ENCODE assay signal across 19 cellular contexts in the genomic region with DNA sequence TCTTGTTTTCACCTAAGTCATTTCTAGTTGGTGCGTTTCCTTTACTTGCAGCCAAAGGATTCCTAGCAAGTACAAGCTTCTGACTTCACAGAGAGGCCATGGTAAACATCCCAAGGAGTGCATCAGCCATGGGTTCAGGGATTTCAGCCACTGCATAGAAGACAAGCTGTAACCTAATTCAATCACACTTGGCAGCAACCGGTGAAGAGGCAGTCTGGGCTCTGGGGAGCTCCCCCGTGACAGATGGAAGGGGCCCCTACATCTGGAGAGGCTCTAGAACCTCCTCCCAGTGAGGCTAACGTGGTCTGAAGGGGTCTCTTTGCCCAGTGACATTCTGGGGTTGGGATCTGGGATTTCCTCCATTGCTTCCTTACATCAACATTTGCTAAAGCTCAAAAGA. TPM values are rescaled to one million over a fixed set of nuclear protein-coding genes. Genes with fewer than 3 reads are reported as not detected.
DNase-seq lines count a peak whose midpoint lies in the region; ATAC-seq and TF ChIP-seq lines count a peak whose summit lies in the region.
"Had no signal": no experiment of that assay in that cellular context is flagged by ENCODE, and none has a peak within 500 bp of the region (broad histone marks: within the 10 kb centered on the region; RNA-seq: fewer than 3 reads in every experiment).

No MANE protein-coding gene starts in this region.

- H3K4me3 Mint-ChIP-seq in stimulated activated effector memory CD8-positive, alpha-beta T cell treated with anti-CD3 and anti-CD28 coated beads, Interleukin-12 subunit alpha, Interleukin-12 subunit beta, amount 100 ng/mL, for 72 hours = no peak overlapping the region
- H3K4me3 Mint-ChIP-seq: CD4-positive, alpha-beta T cell; HFFc6; IgD-negative memory B cell had no signal

- H3K4me3 ChIP-seq in RWPE2 (ENCODE audit: severe bottlenecking) = no peak overlapping the region
- H3K4me3 ChIP-seq in osteoblast (ENCODE audit: insufficient read depth, low read length) = no peak overlapping the region

- H3K27ac ChIP-seq in RWPE2 (ENCODE audit: poor library complexity, severe bottlenecking) (no peak overlapping the region), osteoblast (ENCODE audit: low read depth, low read length) (no peak overlapping the region)
- H3K27ac ChIP-seq: C4-2B had no signal

- H3K4me2 ChIP-seq in osteoblast (ENCODE audit: insufficient read depth, low read length) = no peak overlapping the region

- H3K27ac Mint-ChIP-seq in stimulated activated effector memory CD8-positive, alpha-beta T cell treated with anti-CD3 and anti-CD28 coated beads, Interleukin-12 subunit alpha, Interleukin-12 subunit beta, amount 100 ng/mL, for 72 hours = no peak overlapping the region
- H3K27ac Mint-ChIP-seq: CD4-positive, alpha-beta T cell; HFFc6; IgD-negative memory B cell had no signal

- TF ChIP-seq CTCF in RWPE2 (IDR thresholded peaks at IDR 0.05; ENCODE audit: poor library complexity, severe bottlenecking) (no peak), osteoblast (IDR thresholded peaks at IDR 0.05; ENCODE audit: extremely low read depth, low read depth, low read length) (no peak)

- H4K20me1 ChIP-seq in osteoblast (ENCODE audit: insufficient read depth, low read length) = no peaks in the 10 kb centered on the region

- no peaks in the 10 kb centered on the region for H3K79me2 ChIP-seq in osteoblast (ENCODE audit: insufficient read depth, low read length)

- H3K4me1 ChIP-seq in RWPE2 (ENCODE audit: insufficient read depth, poor library complexity, severe bottlenecking) (no peaks in the 10 kb centered on the region), osteoblast (ENCODE audit: insufficient read depth, low read length) (no peaks in the 10 kb centered on the region)
- H3K4me1 ChIP-seq: Caco-2 had no signal

- no peaks in the 10 kb centered on the region for H3K27me3 ChIP-seq in RWPE2 (ENCODE audit: insufficient read depth, poor library complexity, severe bottlenecking)
- peaks cover 3% of the 10 kb centered on the region for H3K27me3 ChIP-seq in osteoblast (ENCODE audit: insufficient read depth, low read length)

- H3K36me3 ChIP-seq in RWPE2 (ENCODE audit: low read depth) (no peaks in the 10 kb centered on the region), osteoblast (ENCODE audit: insufficient read depth, low read length) (no peaks in the 10 kb centered on the region)

- no peak overlapping the region for H2AFZ ChIP-seq in osteoblast (ENCODE audit: low read length)

- H3K9me3 ChIP-seq in RWPE2 (ENCODE audit: severe bottlenecking) (no peaks in the 10 kb centered on the region), osteoblast (ENCODE audit: low read depth, low read length) (no peaks in the 10 kb centered on the region)
- H3K9me3 ChIP-seq: Caco-2 had no signal

- H3K36me3 Mint-ChIP-seq in stimulated activated effector memory CD8-positive, alpha-beta T cell treated with anti-CD3 and anti-CD28 coated beads, Interleukin-12 subunit alpha, Interleukin-12 subunit beta, amount 100 ng/mL, for 72 hours = no peaks in the 10 kb centered on the region
- H3K36me3 Mint-ChIP-seq: IgD-negative memory B cell had no signal

- ATAC-seq in RWPE2 (ENCODE audit: low read depth) (no peak), HG03571 (IDR thresholded peaks at IDR 0.05; ENCODE audit: unreplicated experiment) (no peak), GM19397 (IDR thresholded peaks at IDR 0.05; ENCODE audit: unreplicated experiment) (no peak)
- no peak for ATAC-seq in stimulated activated effector memory CD8-positive, alpha-beta T cell treated with anti-CD3 and anti-CD28 coated beads, Interleukin-12 subunit alpha, Interleukin-12 subunit beta, amount 100 ng/mL, for 72 hours
- ATAC-seq: HCT116 had no signal

- H3K9me3 Mint-ChIP-seq in stimulated activated effector memory CD8-positive, alpha-beta T cell treated with anti-CD3 and anti-CD28 coated beads, Interleukin-12 subunit alpha, Interleukin-12 subunit beta, amount 100 ng/mL, for 72 hours = no peaks in the 10 kb centered on the region
- H3K9me3 Mint-ChIP-seq: CD4-positive, alpha-beta T cell; HFFc6; IgD-negative memory B cell had no signal

- H3K4me1 Mint-ChIP-seq in stimulated activated effector memory CD8-positive, alpha-beta T cell treated with anti-CD3 and anti-CD28 coated beads, Interleukin-12 subunit alpha, Interleukin-12 subunit beta, amount 100 ng/mL, for 72 hours = no peaks in the 10 kb centered on the region

- DNase-seq in AG20443 (ENCODE audit: low spot score) (peak; percentile 3), RWPE2 (ENCODE audit: low spot score) (peak; percentile 19), islet precursor cell (peak; percentile 19), osteoblast (ENCODE audit: insufficient read length, low spot score, missing footprints) (peak; percentile 51)
- no peak for DNase-seq in stimulated activated effector memory CD8-positive, alpha-beta T cell treated with anti-CD3 and anti-CD28 coated beads, Interleukin-12 subunit alpha, Interleukin-12 subunit beta, amount 100 ng/mL, for 72 hours (ENCODE audit: low spot score in 2 of 2)
- DNase-seq: ACHN, AML-193, Caco-2, DMS79 treated with DMSO at 0.1 percent for 48 hours, GF-D8, GOT3, H7, HFFc6 had no signal

RNA-seq across cellular contexts. Expression of gene SNRPA1, which starts 8.4 kb away (rescaled TPM):
- total RNA-seq in osteoblast = 7.1 and 9.8 TPM in 2 replicates

RNA-seq across cellular contexts. Expression of gene SELENOS, which starts 26.1 kb away (rescaled TPM):
- total RNA-seq in osteoblast = 74.3 and 79.6 TPM in 2 replicates

RNA-seq across cellular contexts. Expression of gene CHSY1, which starts 51.6 kb away (rescaled TPM):
- total RNA-seq in osteoblast = 36.8 and 39.1 TPM in 2 replicates

Comparison
In these comparisons a context has a peak if more than half of its experiments do, and no peak if none do; other contexts are left out.
1. DNase-seq: peak in AG20443 (single experiment), RWPE2 (single experiment), islet precursor cell (single experiment) and osteoblast (single experiment); none in stimulated activated effector memory CD8-positive, alpha-beta T cell treated with anti-CD3 and anti-CD28 coated beads, Interleukin-12 subunit alpha, Interleukin-12 subunit beta, amount 100 ng/mL, for 72 hours (0 of 2).